Comparison of ENCODE assay signal across 1 cellular context in the genomic region with DNA sequence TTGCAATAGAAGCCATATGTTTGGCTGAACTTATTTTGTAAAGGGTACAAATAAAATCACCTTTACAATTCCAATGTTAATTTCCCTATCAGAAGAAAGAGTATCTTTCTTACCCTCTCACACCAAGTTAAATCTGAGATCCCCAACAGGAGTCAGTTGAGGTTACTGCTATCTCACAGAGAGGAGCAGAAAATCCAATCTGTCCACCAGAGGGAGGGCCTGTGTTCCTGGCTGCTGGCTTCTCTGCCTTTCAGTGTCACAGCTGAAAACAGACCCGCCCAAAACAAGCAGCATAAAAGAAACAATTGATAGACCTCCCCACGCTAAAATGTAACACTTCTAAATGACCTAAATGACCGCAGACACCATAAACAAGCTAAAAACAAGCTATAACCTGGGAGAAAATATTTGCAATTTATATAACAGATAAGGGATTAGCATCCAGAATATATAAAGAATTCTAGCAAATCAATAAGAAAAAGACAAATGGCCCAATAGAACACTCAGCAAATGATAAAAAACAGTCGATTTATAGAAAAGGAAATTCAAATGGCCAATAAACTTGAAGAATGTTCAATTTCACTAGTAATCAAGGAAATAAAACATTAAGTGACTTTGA.
TF ChIP-seq lines count a peak whose summit lies in the region.

No MANE protein-coding gene starts in this region.

TF ChIP-seq in HepG2, 621 proteins besides CTCF, POLR2A, EP300 and RAD21 (continued from another document):
- TF ChIP-seq, protein P1, sequence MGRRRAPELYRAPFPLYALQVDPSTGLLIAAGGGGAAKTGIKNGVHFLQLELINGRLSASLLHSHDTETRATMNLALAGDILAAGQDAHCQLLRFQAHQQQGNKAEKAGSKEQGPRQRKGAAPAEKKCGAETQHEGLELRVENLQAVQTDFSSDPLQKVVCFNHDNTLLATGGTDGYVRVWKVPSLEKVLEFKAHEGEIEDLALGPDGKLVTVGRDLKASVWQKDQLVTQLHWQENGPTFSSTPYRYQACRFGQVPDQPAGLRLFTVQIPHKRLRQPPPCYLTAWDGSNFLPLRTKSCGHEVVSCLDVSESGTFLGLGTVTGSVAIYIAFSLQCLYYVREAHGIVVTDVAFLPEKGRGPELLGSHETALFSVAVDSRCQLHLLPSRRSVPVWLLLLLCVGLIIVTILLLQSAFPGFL (CRISPR knock-in tag; IDR thresholded peaks at IDR 0.05), result no peak
- TF ChIP-seq GTF2F1 (IDR thresholded peaks at IDR 0.05; ENCODE audit: low read length), result no peak
- no peak for TF ChIP-seq SMARCC2 (IDR thresholded peaks at IDR 0.05)
- no peak for TF ChIP-seq ZFP37 (CRISPR knock-in tag; IDR thresholded peaks at IDR 0.05; ENCODE audit: borderline replicate concordance)
- no peak for TF ChIP-seq SALL2 (CRISPR knock-in tag; IDR thresholded peaks at IDR 0.05)
- no peak for TF ChIP-seq ATM (IDR thresholded peaks at IDR 0.05; ENCODE audit: borderline replicate concordance)
- 0 out of 2 replicates have a peak, but pooled peaks have one; percentile 14 for TF ChIP-seq FOSL2 (CRISPR knock-in tag; IDR thresholded peaks at IDR 0.05)
- TF ChIP-seq RXRB (CRISPR knock-in tag; IDR thresholded peaks at IDR 0.05; ENCODE audit: borderline replicate concordance), result peak; percentile 46; the same call in 1 of the 2 replicates
- no peak for TF ChIP-seq POLR2AphosphoS5 (IDR thresholded peaks at IDR 0.05; ENCODE audit: low read depth, low read length)
- 0 out of 2 replicates have a peak, but pooled peaks have one; percentile 25 for TF ChIP-seq IRF2 (CRISPR knock-in tag; IDR thresholded peaks at IDR 0.05)
- TF ChIP-seq, protein P2, sequence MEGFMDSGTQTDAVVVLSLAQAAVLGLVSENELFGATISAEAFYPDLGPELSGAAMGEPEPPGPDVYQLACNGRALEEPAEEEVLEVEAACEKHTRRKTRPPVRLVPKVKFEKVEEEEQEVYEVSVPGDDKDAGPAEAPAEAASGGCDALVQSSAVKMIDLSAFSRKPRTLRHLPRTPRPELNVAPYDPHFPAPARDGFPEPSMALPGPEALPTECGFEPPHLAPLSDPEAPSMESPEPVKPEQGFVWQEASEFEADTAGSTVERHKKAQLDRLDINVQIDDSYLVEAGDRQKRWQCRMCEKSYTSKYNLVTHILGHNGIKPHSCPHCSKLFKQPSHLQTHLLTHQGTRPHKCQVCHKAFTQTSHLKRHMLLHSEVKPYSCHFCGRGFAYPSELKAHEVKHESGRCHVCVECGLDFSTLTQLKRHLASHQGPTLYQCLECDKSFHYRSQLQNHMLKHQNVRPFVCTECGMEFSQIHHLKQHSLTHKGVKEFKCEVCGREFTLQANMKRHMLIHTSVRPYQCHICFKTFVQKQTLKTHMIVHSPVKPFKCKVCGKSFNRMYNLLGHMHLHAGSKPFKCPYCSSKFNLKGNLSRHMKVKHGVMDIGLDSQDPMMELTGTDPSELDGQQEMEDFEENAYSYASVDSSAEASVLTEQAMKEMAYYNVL (CRISPR knock-in tag; IDR thresholded peaks at IDR 0.05; ENCODE audit: borderline replicate concordance), result no peak
- TF ChIP-seq, protein P3, sequence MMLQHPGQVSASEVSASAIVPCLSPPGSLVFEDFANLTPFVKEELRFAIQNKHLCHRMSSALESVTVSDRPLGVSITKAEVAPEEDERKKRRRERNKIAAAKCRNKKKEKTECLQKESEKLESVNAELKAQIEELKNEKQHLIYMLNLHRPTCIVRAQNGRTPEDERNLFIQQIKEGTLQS (CRISPR knock-in tag; IDR thresholded peaks at IDR 0.05), result no peak
- TF ChIP-seq, protein P4, sequence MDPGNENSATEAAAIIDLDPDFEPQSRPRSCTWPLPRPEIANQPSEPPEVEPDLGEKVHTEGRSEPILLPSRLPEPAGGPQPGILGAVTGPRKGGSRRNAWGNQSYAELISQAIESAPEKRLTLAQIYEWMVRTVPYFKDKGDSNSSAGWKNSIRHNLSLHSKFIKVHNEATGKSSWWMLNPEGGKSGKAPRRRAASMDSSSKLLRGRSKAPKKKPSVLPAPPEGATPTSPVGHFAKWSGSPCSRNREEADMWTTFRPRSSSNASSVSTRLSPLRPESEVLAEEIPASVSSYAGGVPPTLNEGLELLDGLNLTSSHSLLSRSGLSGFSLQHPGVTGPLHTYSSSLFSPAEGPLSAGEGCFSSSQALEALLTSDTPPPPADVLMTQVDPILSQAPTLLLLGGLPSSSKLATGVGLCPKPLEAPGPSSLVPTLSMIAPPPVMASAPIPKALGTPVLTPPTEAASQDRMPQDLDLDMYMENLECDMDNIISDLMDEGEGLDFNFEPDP (CRISPR knock-in tag; conservative IDR thresholded peaks at IDR 0.05), result no peak
- TF ChIP-seq, protein P5, sequence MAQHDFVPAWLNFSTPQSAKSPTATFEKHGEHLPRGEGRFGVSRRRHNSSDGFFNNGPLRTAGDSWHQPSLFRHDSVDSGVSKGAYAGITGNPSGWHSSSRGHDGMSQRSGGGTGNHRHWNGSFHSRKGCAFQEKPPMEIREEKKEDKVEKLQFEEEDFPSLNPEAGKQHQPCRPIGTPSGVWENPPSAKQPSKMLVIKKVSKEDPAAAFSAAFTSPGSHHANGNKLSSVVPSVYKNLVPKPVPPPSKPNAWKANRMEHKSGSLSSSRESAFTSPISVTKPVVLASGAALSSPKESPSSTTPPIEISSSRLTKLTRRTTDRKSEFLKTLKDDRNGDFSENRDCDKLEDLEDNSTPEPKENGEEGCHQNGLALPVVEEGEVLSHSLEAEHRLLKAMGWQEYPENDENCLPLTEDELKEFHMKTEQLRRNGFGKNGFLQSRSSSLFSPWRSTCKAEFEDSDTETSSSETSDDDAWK (CRISPR knock-in tag; IDR thresholded peaks at IDR 0.05), result no peak
- TF ChIP-seq, protein P6, sequence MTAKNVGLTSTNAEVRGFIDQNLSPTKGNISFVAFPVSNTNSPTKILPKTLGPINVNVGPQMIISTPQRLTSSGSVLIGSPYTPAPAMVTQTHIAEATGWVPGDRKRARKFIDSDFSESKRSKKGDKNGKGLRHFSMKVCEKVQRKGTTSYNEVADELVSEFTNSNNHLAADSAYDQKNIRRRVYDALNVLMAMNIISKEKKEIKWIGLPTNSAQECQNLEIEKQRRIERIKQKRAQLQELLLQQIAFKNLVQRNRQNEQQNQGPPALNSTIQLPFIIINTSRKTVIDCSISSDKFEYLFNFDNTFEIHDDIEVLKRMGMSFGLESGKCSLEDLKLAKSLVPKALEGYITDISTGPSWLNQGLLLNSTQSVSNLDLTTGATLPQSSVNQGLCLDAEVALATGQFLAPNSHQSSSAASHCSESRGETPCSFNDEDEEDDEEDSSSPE (CRISPR knock-in tag; IDR thresholded peaks at IDR 0.05), result 0 out of 2 replicates have a peak, but pooled peaks have one; percentile 21
- no peak for TF ChIP-seq KDM2A (CRISPR knock-in tag; IDR thresholded peaks at IDR 0.05; ENCODE audit: borderline replicate concordance, low read depth)
- TF ChIP-seq, protein P7, sequence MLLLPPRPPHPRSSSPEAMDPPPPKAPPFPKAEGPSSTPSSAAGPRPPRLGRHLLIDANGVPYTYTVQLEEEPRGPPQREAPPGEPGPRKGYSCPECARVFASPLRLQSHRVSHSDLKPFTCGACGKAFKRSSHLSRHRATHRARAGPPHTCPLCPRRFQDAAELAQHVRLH (CRISPR knock-in tag; IDR thresholded peaks at IDR 0.05; ENCODE audit: borderline replicate concordance, low read depth), result no peak
- no peak for TF ChIP-seq ZNF10 (CRISPR knock-in tag; IDR thresholded peaks at IDR 0.05; ENCODE audit: borderline replicate concordance, low read depth)
- no peak for TF ChIP-seq SCMH1 (CRISPR knock-in tag; IDR thresholded peaks at IDR 0.05; ENCODE audit: borderline replicate concordance)
- TF ChIP-seq, protein P8, sequence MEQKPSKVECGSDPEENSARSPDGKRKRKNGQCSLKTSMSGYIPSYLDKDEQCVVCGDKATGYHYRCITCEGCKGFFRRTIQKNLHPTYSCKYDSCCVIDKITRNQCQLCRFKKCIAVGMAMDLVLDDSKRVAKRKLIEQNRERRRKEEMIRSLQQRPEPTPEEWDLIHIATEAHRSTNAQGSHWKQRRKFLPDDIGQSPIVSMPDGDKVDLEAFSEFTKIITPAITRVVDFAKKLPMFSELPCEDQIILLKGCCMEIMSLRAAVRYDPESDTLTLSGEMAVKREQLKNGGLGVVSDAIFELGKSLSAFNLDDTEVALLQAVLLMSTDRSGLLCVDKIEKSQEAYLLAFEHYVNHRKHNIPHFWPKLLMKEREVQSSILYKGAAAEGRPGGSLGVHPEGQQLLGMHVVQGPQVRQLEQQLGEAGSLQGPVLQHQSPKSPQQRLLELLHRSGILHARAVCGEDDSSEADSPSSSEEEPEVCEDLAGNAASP (CRISPR knock-in tag; IDR thresholded peaks at IDR 0.05; ENCODE audit: borderline replicate concordance), result peak; percentile 82; the same call in 1 of the 2 replicates
- TF ChIP-seq, protein P9, sequence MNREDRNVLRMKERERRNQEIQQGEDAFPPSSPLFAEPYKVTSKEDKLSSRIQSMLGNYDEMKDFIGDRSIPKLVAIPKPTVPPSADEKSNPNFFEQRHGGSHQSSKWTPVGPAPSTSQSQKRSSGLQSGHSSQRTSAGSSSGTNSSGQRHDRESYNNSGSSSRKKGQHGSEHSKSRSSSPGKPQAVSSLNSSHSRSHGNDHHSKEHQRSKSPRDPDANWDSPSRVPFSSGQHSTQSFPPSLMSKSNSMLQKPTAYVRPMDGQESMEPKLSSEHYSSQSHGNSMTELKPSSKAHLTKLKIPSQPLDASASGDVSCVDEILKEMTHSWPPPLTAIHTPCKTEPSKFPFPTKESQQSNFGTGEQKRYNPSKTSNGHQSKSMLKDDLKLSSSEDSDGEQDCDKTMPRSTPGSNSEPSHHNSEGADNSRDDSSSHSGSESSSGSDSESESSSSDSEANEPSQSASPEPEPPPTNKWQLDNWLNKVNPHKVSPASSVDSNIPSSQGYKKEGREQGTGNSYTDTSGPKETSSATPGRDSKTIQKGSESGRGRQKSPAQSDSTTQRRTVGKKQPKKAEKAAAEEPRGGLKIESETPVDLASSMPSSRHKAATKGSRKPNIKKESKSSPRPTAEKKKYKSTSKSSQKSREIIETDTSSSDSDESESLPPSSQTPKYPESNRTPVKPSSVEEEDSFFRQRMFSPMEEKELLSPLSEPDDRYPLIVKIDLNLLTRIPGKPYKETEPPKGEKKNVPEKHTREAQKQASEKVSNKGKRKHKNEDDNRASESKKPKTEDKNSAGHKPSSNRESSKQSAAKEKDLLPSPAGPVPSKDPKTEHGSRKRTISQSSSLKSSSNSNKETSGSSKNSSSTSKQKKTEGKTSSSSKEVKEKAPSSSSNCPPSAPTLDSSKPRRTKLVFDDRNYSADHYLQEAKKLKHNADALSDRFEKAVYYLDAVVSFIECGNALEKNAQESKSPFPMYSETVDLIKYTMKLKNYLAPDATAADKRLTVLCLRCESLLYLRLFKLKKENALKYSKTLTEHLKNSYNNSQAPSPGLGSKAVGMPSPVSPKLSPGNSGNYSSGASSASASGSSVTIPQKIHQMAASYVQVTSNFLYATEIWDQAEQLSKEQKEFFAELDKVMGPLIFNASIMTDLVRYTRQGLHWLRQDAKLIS (CRISPR knock-in tag; IDR thresholded peaks at IDR 0.05), result no peak
- peak; percentile 39 for TF ChIP-seq XRCC5 (optimal IDR thresholded peaks at IDR 0.05; ENCODE audit: low read length)
- TF ChIP-seq, protein P10, sequence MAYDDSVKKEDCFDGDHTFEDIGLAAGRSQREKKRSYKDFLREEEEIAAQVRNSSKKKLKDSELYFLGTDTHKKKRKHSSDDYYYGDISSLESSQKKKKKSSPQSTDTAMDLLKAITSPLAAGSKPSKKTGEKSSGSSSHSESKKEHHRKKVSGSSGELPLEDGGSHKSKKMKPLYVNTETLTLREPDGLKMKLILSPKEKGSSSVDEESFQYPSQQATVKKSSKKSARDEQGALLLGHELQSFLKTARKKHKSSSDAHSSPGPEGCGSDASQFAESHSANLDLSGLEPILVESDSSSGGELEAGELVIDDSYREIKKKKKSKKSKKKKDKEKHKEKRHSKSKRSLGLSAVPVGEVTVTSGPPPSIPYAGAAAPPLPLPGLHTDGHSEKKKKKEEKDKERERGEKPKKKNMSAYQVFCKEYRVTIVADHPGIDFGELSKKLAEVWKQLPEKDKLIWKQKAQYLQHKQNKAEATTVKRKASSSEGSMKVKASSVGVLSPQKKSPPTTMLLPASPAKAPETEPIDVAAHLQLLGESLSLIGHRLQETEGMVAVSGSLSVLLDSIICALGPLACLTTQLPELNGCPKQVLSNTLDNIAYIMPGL (CRISPR knock-in tag; IDR thresholded peaks at IDR 0.05; ENCODE audit: borderline replicate concordance in 1 of 2, low read depth in 1 of 2), result peak in 1 of 2 experiments; percentile 29; a peak in 1 of 4 replicates
- TF ChIP-seq PTBP1 (IDR thresholded peaks at IDR 0.05; ENCODE audit: low read depth, low read length, poor library complexity, severe bottlenecking), result no peak
- TF ChIP-seq, protein P11, sequence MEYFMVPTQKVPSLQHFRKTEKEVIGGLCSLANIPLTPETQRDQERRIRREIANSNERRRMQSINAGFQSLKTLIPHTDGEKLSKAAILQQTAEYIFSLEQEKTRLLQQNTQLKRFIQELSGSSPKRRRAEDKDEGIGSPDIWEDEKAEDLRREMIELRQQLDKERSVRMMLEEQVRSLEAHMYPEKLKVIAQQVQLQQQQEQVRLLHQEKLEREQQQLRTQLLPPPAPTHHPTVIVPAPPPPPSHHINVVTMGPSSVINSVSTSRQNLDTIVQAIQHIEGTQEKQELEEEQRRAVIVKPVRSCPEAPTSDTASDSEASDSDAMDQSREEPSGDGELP (IDR thresholded peaks at IDR 0.05; ENCODE audit: borderline replicate concordance, low read depth), result peak; percentile 57; the same call in 1 of the 2 replicates
